1 cellular context compared by ENCODE assay signal in genomic region chr1:156912861-156913808, GRCh38.
TF ChIP-seq lines count a peak whose summit lies in the region.

No MANE protein-coding gene starts in this region.

TF ChIP-seq in H1, 55 proteins besides CTCF, POLR2A, EP300 and RAD21:
- TF ChIP-seq SRF (IDR thresholded peaks at IDR 0.05; ENCODE audit: low read depth, low read length) (no peak), ZNF274 (IDR thresholded peaks at IDR 0.05; ENCODE audit: borderline replicate concordance, extremely low read depth, low read length) (no peak), KDM1A (IDR thresholded peaks at IDR 0.05; ENCODE audit: borderline replicate concordance, low read length) (no peak), ASH2L (IDR thresholded peaks at IDR 0.05; ENCODE audit: low read length) (no peak), FOSL1 (IDR thresholded peaks at IDR 0.05; ENCODE audit: insufficient read depth, low read depth, low read length) (no peak), KDM5A (IDR thresholded peaks at IDR 0.05; ENCODE audit: low read length) (no peak), RBBP5 (IDR thresholded peaks at IDR 0.05; ENCODE audit: borderline replicate concordance, low read depth, low read length) (no peak)
TF ChIP-seq in H1: peak in this region for 0.
